In genomic region chr17:73642659-73643011, GRCh38 we compare ENCODE assay signal across 11 cellular contexts. TPM values are rescaled to one million over a fixed set of nuclear protein-coding genes. Genes with fewer than 3 reads are reported as not detected.
A peak's percentile ranks its signal among the peaks of the same experiment; 100 is the strongest.
DNase-seq lines count a peak whose midpoint lies in the region; ATAC-seq and TF ChIP-seq lines count a peak whose summit lies in the region.
"Had no signal": no experiment of that assay in that cellular context is flagged by ENCODE, and none has a peak within 500 bp of the region (broad histone marks: within the 10 kb centered on the region; RNA-seq: fewer than 3 reads in every experiment).

No MANE protein-coding gene starts in this region.

- no peak overlapping the region for H3K27ac ChIP-seq in thoracic aorta

- H3K9me3 ChIP-seq in thoracic aorta: no peaks in the 10 kb centered on the region

- H3K4me1 ChIP-seq in thoracic aorta (ENCODE audit: control insufficient read depth in 1 of 2, low read depth in 2 of 2): peaks cover 16 to 60% of the 10 kb centered on the region in 2 donors

- no peak for DNase-seq in activated T-cell treated with anti-CD3 and anti-CD28 coated beads, Interleukin-2, amount 50 U/mL, for 72 hours
- DNase-seq in activated T-cell treated with anti-CD3 and anti-CD28 coated beads for 4 hours: no peak
- no peak for DNase-seq in activated naive CD8-positive, alpha-beta T cell treated with anti-CD3 and anti-CD28 coated beads, Interleukin-2, amount 50 U/mL, for 24 hours
- no peak for DNase-seq in memory B cell (ENCODE audit: low spot score in 2 of 2)
- no peak for DNase-seq in thoracic aorta (ENCODE audit: low spot score)
- no peak for DNase-seq in GM10248 (ENCODE audit: extremely low spot score)
- DNase-seq: effector CD8-positive, alpha-beta T cell; NCI-H1436 treated with DMSO at 0.1 percent for 48 hours had no signal

- H3K27me3 Mint-ChIP-seq in activated T-cell treated with anti-CD3 and anti-CD28 coated beads, Interleukin-2, amount 50 U/mL, for 72 hours (ENCODE audit: low read depth): peaks cover 24% of the 10 kb centered on the region
- H3K27me3 Mint-ChIP-seq in activated naive CD8-positive, alpha-beta T cell treated with anti-CD3 and anti-CD28 coated beads, Interleukin-2, amount 50 U/mL, for 24 hours: peaks cover 7% of the 10 kb centered on the region
- H3K27me3 Mint-ChIP-seq in memory B cell: no peaks in the 10 kb centered on the region

- TF ChIP-seq CTCF in thoracic aorta (IDR thresholded peaks at IDR 0.05) (no peak), GM10248 (IDR thresholded peaks at IDR 0.05; ENCODE audit: control extremely low read depth, extremely low read depth, low read depth, missing control alignments) (no peak)

- H3K36me3 ChIP-seq in thoracic aorta: no peaks in the 10 kb centered on the region

- no peaks in the 10 kb centered on the region for H3K27me3 ChIP-seq in thoracic aorta (replicated peaks; ENCODE audit: insufficient read depth)

- no peaks in the 10 kb centered on the region for H3K36me3 Mint-ChIP-seq in activated T-cell treated with anti-CD3 and anti-CD28 coated beads, Interleukin-2, amount 50 U/mL, for 72 hours (ENCODE audit: insufficient read depth in 2 of 2)
- H3K36me3 Mint-ChIP-seq in activated naive CD8-positive, alpha-beta T cell treated with anti-CD3 and anti-CD28 coated beads, Interleukin-2, amount 50 U/mL, for 24 hours (ENCODE audit: low read depth): no peaks in the 10 kb centered on the region
- peaks cover 6% of the 10 kb centered on the region for H3K36me3 Mint-ChIP-seq in memory B cell

- no peak for ATAC-seq in activated T-cell treated with anti-CD3 and anti-CD28 coated beads, Interleukin-2, amount 50 U/mL, for 72 hours (replicated peaks in 1 of 2)
- ATAC-seq in activated naive CD8-positive, alpha-beta T cell treated with anti-CD3 and anti-CD28 coated beads, Interleukin-2, amount 50 U/mL, for 24 hours: no peak
- peak; percentile 1 for ATAC-seq in memory B cell (ENCODE audit: low read depth)
- no peak for ATAC-seq in thoracic aorta (ENCODE audit: insufficient number of reproducible peaks, low FRiP score, low read depth)
- ATAC-seq in HG03108 (IDR thresholded peaks at IDR 0.05; ENCODE audit: unreplicated experiment): no peak
- no peak for ATAC-seq in GM18907 (IDR thresholded peaks at IDR 0.05; ENCODE audit: unreplicated experiment)
- ATAC-seq: GM12878 had no signal

- no peak overlapping the region for H3K27ac Mint-ChIP-seq in activated T-cell treated with anti-CD3 and anti-CD28 coated beads, Interleukin-2, amount 50 U/mL, for 72 hours
- H3K27ac Mint-ChIP-seq in activated naive CD8-positive, alpha-beta T cell treated with anti-CD3 and anti-CD28 coated beads, Interleukin-2, amount 50 U/mL, for 24 hours: no peak overlapping the region
- H3K27ac Mint-ChIP-seq in memory B cell: peak overlapping the region; percentile 28

- peak overlapping the region; percentile 77 to 83 for H3K4me3 Mint-ChIP-seq in activated T-cell treated with anti-CD3 and anti-CD28 coated beads, Interleukin-2, amount 50 U/mL, for 72 hours
- peak overlapping the region; percentile 63 for H3K4me3 Mint-ChIP-seq in activated naive CD8-positive, alpha-beta T cell treated with anti-CD3 and anti-CD28 coated beads, Interleukin-2, amount 50 U/mL, for 24 hours
- H3K4me3 Mint-ChIP-seq in memory B cell: peak overlapping the region; percentile 95

- H3K4me3 ChIP-seq in thoracic aorta: peak overlapping the region; percentile 75
- H3K4me3 ChIP-seq: GM12878 had no signal

- POLR2A ChIA-PET in GM10248 (lab: Yijun Ruan, JAX): no interaction called here

- CTCF ChIA-PET in GM10248 (lab: Yijun Ruan, JAX): no interaction called here

- no peaks in the 10 kb centered on the region for H3K9me3 Mint-ChIP-seq in activated T-cell treated with anti-CD3 and anti-CD28 coated beads, Interleukin-2, amount 50 U/mL, for 72 hours
- H3K9me3 Mint-ChIP-seq in activated naive CD8-positive, alpha-beta T cell treated with anti-CD3 and anti-CD28 coated beads, Interleukin-2, amount 50 U/mL, for 24 hours: no peaks in the 10 kb centered on the region
- no peaks in the 10 kb centered on the region for H3K9me3 Mint-ChIP-seq in memory B cell

- H3K4me1 Mint-ChIP-seq in activated T-cell treated with anti-CD3 and anti-CD28 coated beads, Interleukin-2, amount 50 U/mL, for 72 hours (ENCODE audit: low read depth): peaks cover 18% of the 10 kb centered on the region
- peaks cover 22% of the 10 kb centered on the region for H3K4me1 Mint-ChIP-seq in activated naive CD8-positive, alpha-beta T cell treated with anti-CD3 and anti-CD28 coated beads, Interleukin-2, amount 50 U/mL, for 24 hours
- H3K4me1 Mint-ChIP-seq in memory B cell: peaks cover 21% of the 10 kb centered on the region

RNA-seq across cellular contexts. Expression of gene SDK2, which starts 1.6 kb away (rescaled TPM):
- total RNA-seq in activated T-cell treated with anti-CD3 and anti-CD28 coated beads, Interleukin-2, amount 50 U/mL, for 72 hours: under 1 TPM; 0.26 to 0.44 TPM
- total RNA-seq in thoracic aorta: 1 to 10 TPM; 6.0 to 8.9 TPM

Comparison
In these comparisons a context has a peak if more than half of its experiments do, and no peak if none do; other contexts are left out.
1. RNA of gene SDK2, which starts 1.6 kb away (total RNA-seq): 6.0 to 8.9 TPM in thoracic aorta; 0.26 to 0.44 TPM in activated T-cell treated with anti-CD3 and anti-CD28 coated beads, Interleukin-2, amount 50 U/mL, for 72 hours; every median in the first group is over 4 times any median in the second.
2. Peak in every context shown above with its lines, with median percentiles within 50 percentile points of each other: H3K4me3 Mint-ChIP-seq.